11 cellular contexts compared by ENCODE assay signal in genomic region chr2:127632592-127633489, GRCh38. TPM values are rescaled to one million over a fixed set of nuclear protein-coding genes. Genes with fewer than 3 reads are reported as not detected.
DNase-seq lines count a peak whose midpoint lies in the region; ATAC-seq, FAIRE-seq and TF ChIP-seq lines count a peak whose summit lies in the region.
"Had no signal": no experiment of that assay in that cellular context is flagged by ENCODE, and none has a peak within 500 bp of the region (broad histone marks: within the 10 kb centered on the region; RNA-seq: fewer than 3 reads in every experiment).

No MANE protein-coding gene starts in this region.

- H3K27ac Mint-ChIP-seq in osteocyte (ENCODE audit: unreplicated experiment), result no peak overlapping the region
- H3K27ac Mint-ChIP-seq in mesothelial cell of epicardium, result no peak overlapping the region

- ATAC-seq in GM18502 (IDR thresholded peaks at IDR 0.05; ENCODE audit: poor library complexity, unreplicated experiment) (peak; percentile 48), GM21529 (IDR thresholded peaks at IDR 0.05; ENCODE audit: unreplicated experiment) (peak; percentile 64)

- H3K36me3 Mint-ChIP-seq in osteocyte (ENCODE audit: unreplicated experiment) (no peaks in the 10 kb centered on the region), mesothelial cell of epicardium (no peaks in the 10 kb centered on the region)

- H3K36me3 ChIP-seq in neutrophil, result no peaks in the 10 kb centered on the region

- H3K9me3 Mint-ChIP-seq in osteocyte (ENCODE audit: unreplicated experiment) (no peaks in the 10 kb centered on the region), mesothelial cell of epicardium (no peaks in the 10 kb centered on the region)

- H3K27ac ChIP-seq in neutrophil, result peak overlapping the region; percentile 99

- H3K4me3 Mint-ChIP-seq in osteocyte (ENCODE audit: unreplicated experiment) (no peak overlapping the region), mesothelial cell of epicardium (no peak overlapping the region)

- H3K4me1 Mint-ChIP-seq in osteocyte (ENCODE audit: unreplicated experiment) (peaks cover 16% of the 10 kb centered on the region), mesothelial cell of epicardium (peaks cover 3% of the 10 kb centered on the region)

- no peak for TF ChIP-seq CTCF in neutrophil (IDR thresholded peaks at IDR 0.05)
- no peak for TF ChIP-seq CTCF in osteocyte (IDR thresholded peaks at IDR 0.05)
- no peak for TF ChIP-seq CTCF in mesothelial cell of epicardium (IDR thresholded peaks at IDR 0.05; ENCODE audit: unreplicated experiment)

- no peaks in the 10 kb centered on the region for H3K27me3 ChIP-seq in neutrophil

- no peak overlapping the region for H3K4me3 ChIP-seq in neutrophil (ENCODE audit: low read depth in 1 of 2, low read length in 1 of 2)

- no peak for FAIRE-seq in urothelium cell line (lab: Jason Lieb, UNC)

- H3K9me3 ChIP-seq in neutrophil, result no peaks in the 10 kb centered on the region

- DNase-seq in NAMALWA (ENCODE audit: low spot score) (peak; percentile 78), pons (ENCODE audit: low spot score) (no peak), osteocyte (ENCODE audit: extremely low spot score, unreplicated experiment) (no peak), mesothelial cell of epicardium (ENCODE audit: low spot score in 2 of 2, unreplicated experiment in 2 of 2) (no peak), urothelium cell line (ENCODE audit: low spot score) (no peak)
- DNase-seq: activated CD4-positive, alpha-beta T cell treated with anti-CD3 and anti-CD28 coated beads, Interleukin-2, amount 50 U/mL, for 48 hours; NCI-H1930 had no signal

- H3K4me1 ChIP-seq in neutrophil (ENCODE audit: control insufficient read depth in 1 of 2, insufficient read depth in 1 of 2, low read depth in 1 of 2, low read length in 1 of 2), result peaks cover 31 to 66% of the 10 kb centered on the region in 2 experiments

- H3K27me3 Mint-ChIP-seq in osteocyte (ENCODE audit: unreplicated experiment) (no peaks in the 10 kb centered on the region), mesothelial cell of epicardium (ENCODE audit: low read depth) (no peaks in the 10 kb centered on the region)

RNA-seq across cellular contexts. Expression of gene GPR17, which starts 13.1 kb away (rescaled TPM):
- not detected in 2 replicates for total RNA-seq in osteocyte
- not detected in 3 replicates for total RNA-seq in mesothelial cell of epicardium
- total RNA-seq: renal cortical epithelial cell had no signal

RNA-seq across cellular contexts. Expression of gene LIMS2, which starts 42.5 kb away (rescaled TPM):
- 49.3 and 51.0 TPM in 2 replicates for total RNA-seq in osteocyte
- 11.9 to 13.0 TPM (median 11.9 TPM) in 3 replicates for total RNA-seq in mesothelial cell of epicardium
